8 cellular contexts compared by ENCODE assay signal in genomic region chr22:38751422-38752346, GRCh38. TPM values are rescaled to one million over a fixed set of nuclear protein-coding genes. Genes with fewer than 3 reads are reported as not detected.
DNase-seq lines count a peak whose midpoint lies in the region; ATAC-seq and TF ChIP-seq lines count a peak whose summit lies in the region.

No MANE protein-coding gene starts in this region.

- peak; percentile 41 for ATAC-seq in GM18498 (IDR thresholded peaks at IDR 0.05; ENCODE audit: unreplicated experiment)
- no peak for ATAC-seq in GM18873 (IDR thresholded peaks at IDR 0.05; ENCODE audit: low FRiP score, unreplicated experiment)
- no peak for ATAC-seq in GM19467 (IDR thresholded peaks at IDR 0.05; ENCODE audit: unreplicated experiment)

- H3K27me3 ChIP-seq in esophagus muscularis mucosa = no peaks in the 10 kb centered on the region

- WGBS in esophagus muscularis mucosa = 69% methylated on average over 19 of the region's 24 CpGs

- no peaks in the 10 kb centered on the region for H3K9me3 ChIP-seq in esophagus muscularis mucosa

- intact Hi-C loops in esophagus muscularis mucosa (cut with DNase I) = no loop called here

- H3K36me3 ChIP-seq in esophagus muscularis mucosa = peaks cover 63 to 71% (median 64%) of the 10 kb centered on the region in 4 donors

- no peak overlapping the region for H3K4me3 ChIP-seq in esophagus muscularis mucosa

- TF ChIP-seq CTCF in esophagus muscularis mucosa (IDR thresholded peaks at IDR 0.05) = no peak

- peaks cover 27 to 62% (median 53%) of the 10 kb centered on the region in 4 donors for H3K4me1 ChIP-seq in esophagus muscularis mucosa

- DNase-seq in KG1 (lab: John Stamatoyannopoulos, UW) (peak; percentile 87), esophagus muscularis mucosa (ENCODE audit: extremely low spot score) (no peak), mesenteric fat pad (ENCODE audit: low spot score) (no peak)
- peak; percentile 65 for DNase-seq in activated CD4-positive, alpha-beta T cell treated with anti-CD3 and anti-CD28 coated beads, Interleukin-2, amount 50 U/mL, for 1 hour
- DNase-seq in stimulated activated CD4-positive, alpha-beta T cell treated with anti-CD3 and anti-CD28 coated beads, Interleukin-4, amount 100 ng/mL, for 1 hour = peak; percentile 57

- TF ChIP-seq EP300 in esophagus muscularis mucosa (IDR thresholded peaks at IDR 0.05) = no peak

- peak overlapping the region; percentile 29 to 97 (median 48) for H3K27ac ChIP-seq in esophagus muscularis mucosa (replicated peaks in 1 of 4)

- no peak for TF ChIP-seq POLR2A in esophagus muscularis mucosa (IDR thresholded peaks at IDR 0.05; ENCODE audit: low read depth)

RNA-seq across cellular contexts. Expression of gene SUN2, which starts 4.1 kb away (rescaled TPM):
- total RNA-seq in esophagus muscularis mucosa = 100 to 1,000 TPM; 417 to 598 (median 449) TPM
- 286 TPM for total RNA-seq in mesenteric fat pad

RNA-seq across cellular contexts. Expression of gene DNAL4, which starts 42.3 kb away (rescaled TPM):
- total RNA-seq in esophagus muscularis mucosa (10 to 100 TPM in 3 of 4 donors, 1 to 10 TPM in 1; 9.3 to 15.2 (median 12.8) TPM), mesenteric fat pad (7.2 TPM)

RNA-seq across cellular contexts. Expression of gene GTPBP1, which starts 45.9 kb away (rescaled TPM):
- total RNA-seq in esophagus muscularis mucosa (10 to 100 TPM; 35.7 to 62.5 (median 50.6) TPM), mesenteric fat pad (40.4 TPM)

RNA-seq across cellular contexts. Expression of gene JOSD1, which starts 50.9 kb away (rescaled TPM):
- total RNA-seq in esophagus muscularis mucosa (10 to 100 TPM; 49.4 to 76.9 (median 59.4) TPM), mesenteric fat pad (53.8 TPM)

Comparison
In these comparisons a context has a peak if more than half of its experiments do, and no peak if none do; other contexts are left out.
1. DNase-seq: peak in KG1 (single experiment), activated CD4-positive, alpha-beta T cell treated with anti-CD3 and anti-CD28 coated beads, Interleukin-2, amount 50 U/mL, for 1 hour (single experiment) and stimulated activated CD4-positive, alpha-beta T cell treated with anti-CD3 and anti-CD28 coated beads, Interleukin-4, amount 100 ng/mL, for 1 hour (single experiment); none in esophagus muscularis mucosa (single experiment) and mesenteric fat pad (single experiment).